Comparison of ENCODE assay signal across 20 cellular contexts in the genomic region with DNA sequence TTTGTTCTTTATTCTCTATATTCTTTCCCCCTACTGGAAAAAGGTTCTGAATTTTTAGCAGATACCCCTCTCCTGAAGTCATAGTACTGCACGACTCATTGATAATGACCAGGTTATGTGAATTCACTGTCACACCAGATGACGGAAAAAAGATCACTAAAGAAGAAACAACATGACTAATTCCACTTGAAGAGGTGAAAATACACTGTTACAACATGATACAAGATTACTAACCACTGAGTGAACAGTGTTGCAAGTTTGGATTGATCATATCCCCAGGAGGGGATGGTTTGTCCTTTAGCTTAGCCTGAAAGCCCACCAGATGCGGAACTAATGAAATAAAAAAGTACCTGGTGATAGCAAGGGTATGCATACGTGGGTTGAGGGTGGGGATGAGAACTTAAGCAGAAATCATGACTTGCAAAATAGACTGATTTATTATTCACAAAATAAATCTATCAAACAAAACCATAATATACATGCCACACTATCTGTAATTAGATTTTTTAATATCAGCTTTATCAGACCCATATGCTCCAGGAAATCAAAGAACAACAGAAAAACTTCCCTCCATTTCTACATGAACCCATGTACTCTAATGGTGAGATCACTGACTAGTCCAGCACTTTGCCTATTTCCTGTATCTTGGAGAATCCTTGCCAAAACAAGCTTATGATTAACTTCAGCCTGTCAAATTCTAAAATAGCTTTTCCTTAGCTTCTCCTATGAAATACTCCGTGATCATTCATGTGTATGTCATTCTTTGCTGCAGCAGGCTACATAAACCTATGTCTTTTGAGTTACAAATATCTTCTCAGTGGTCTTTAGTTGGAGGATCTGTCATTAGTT.
DNase-seq lines count a peak whose midpoint lies in the region; ATAC-seq and TF ChIP-seq lines count a peak whose summit lies in the region.
"Had no signal": no experiment of that assay in that cellular context is flagged by ENCODE, and none has a peak within 500 bp of the region (broad histone marks: within the 10 kb centered on the region; RNA-seq: fewer than 3 reads in every experiment).

No MANE protein-coding gene starts in this region.

- H3K4me1 ChIP-seq in breast epithelium, result no peaks in the 10 kb centered on the region
- peaks cover 3% of the 10 kb centered on the region for H3K4me1 ChIP-seq in mammary epithelial cell (ENCODE audit: insufficient read depth, low read length)
- H3K4me1 ChIP-seq: psoas muscle had no signal

- TF ChIP-seq CTCF in MCF 10A (IDR thresholded peaks at IDR 0.05; ENCODE audit: unreplicated experiment), result no peak
- TF ChIP-seq CTCF in breast epithelium (IDR thresholded peaks at IDR 0.05), result no peak
- TF ChIP-seq CTCF in mammary epithelial cell (conservative IDR thresholded peaks at IDR 0.05 in 1 of 2, IDR thresholded peaks at IDR 0.05 in 1 of 2; ENCODE audit: extremely low read depth in 1 of 2, insufficient read depth in 1 of 2, low read depth in 1 of 2, low read length in 2 of 2), result no peak
- no peak for TF ChIP-seq CTCF in kidney epithelial cell (IDR thresholded peaks at IDR 0.05; ENCODE audit: insufficient read depth, low read length, poor library complexity, severe bottlenecking)

- no peaks in the 10 kb centered on the region for H4K20me1 ChIP-seq in mammary epithelial cell (ENCODE audit: insufficient read depth, low read length)

- POLR2A ChIA-PET in MCF 10A (lab: Yijun Ruan, JAX), result interaction anchor here (0.8 kb wide), 1 partner anchor 15 kb away, joined by 3 read pairs; no protein-coding TSS in a partner anchor

- H3K27ac ChIP-seq in breast epithelium (no peak overlapping the region), mammary epithelial cell (ENCODE audit: insufficient read depth, low read depth, low read length) (no peak overlapping the region)
- H3K27ac ChIP-seq: psoas muscle had no signal

- dilution Hi-C loops in mammary epithelial cell (cut with HindIII; ENCODE audit: low sequenced_read_pairs), result no loop called here

- BruUV-seq in MCF 10A (replicated peaks; lab: Mats Ljungman, UMichigan), result no TSS peak
- BruUV-seq in mammary epithelial cell (replicated peaks; lab: Mats Ljungman, UMichigan), result no TSS peak

- no peaks in the 10 kb centered on the region for H3K27me3 ChIP-seq in breast epithelium
- H3K27me3 ChIP-seq in mammary epithelial cell (ENCODE audit: insufficient read depth, low read length), result no peaks in the 10 kb centered on the region
- H3K27me3 ChIP-seq in kidney epithelial cell (ENCODE audit: control insufficient read depth, insufficient read depth, low read length), result no peaks in the 10 kb centered on the region

- intact Hi-C loops in MCF 10A (cut with micrococcal nuclease) (no loop called here), breast epithelium (cut with DNase I; ENCODE audit: low total_unique reads) (no loop called here), mammary epithelial cell (cut with micrococcal nuclease) (no loop called here)

- in situ Hi-C loops in mammary epithelial cell (cut with MboI; ENCODE audit: low sequenced_read_pairs in 2 of 2), result no loop called here

- DNase-seq in MCF 10A (ENCODE audit: unreplicated experiment), result peak; percentile 58
- no peak for DNase-seq in breast epithelium (ENCODE audit: low spot score in 2 of 2)
- DNase-seq in mammary epithelial cell, result peak; percentile 74
- DNase-seq in kidney epithelial cell (ENCODE audit: low read depth), result peak; percentile 57
- DNase-seq in NCI-H2171 treated with DMSO at 0.1 percent for 48 hours (lab: John Stamatoyannopoulos, UW), result no peak
- DNase-seq in NCI-H1105 (lab: John Stamatoyannopoulos, UW), result no peak
- no peak for DNase-seq in inferior parietal cortex (ENCODE audit: extremely low spot score)
- DNase-seq: 8988T; activated CD4-positive, alpha-beta T cell treated with anti-CD3 and anti-CD28 coated beads for 36 hours; activated CD8-positive, alpha-beta memory T cell treated with anti-CD3 and anti-CD28 coated beads, Interleukin-2, amount 50 U/mL, for 48 hours; activated naive CD4-positive, alpha-beta T cell treated with anti-CD3 and anti-CD28 coated beads for 36 hours; CD4-positive, CD25-positive, alpha-beta regulatory T cell; DND-41; naive thymus-derived CD8-positive, alpha-beta T cell; NCI-H1436 treated with DMSO at 0.1 percent for 48 hours; NCI-H446 treated with DMSO at 0.1 percent for 48 hours; psoas muscle had no signal

- H2AFZ ChIP-seq in mammary epithelial cell (ENCODE audit: low read depth, low read length), result no peak overlapping the region

- H3K4me3 ChIP-seq in breast epithelium (no peak overlapping the region), mammary epithelial cell (replicated peaks in 1 of 3; ENCODE audit: insufficient read depth in 1 of 3, low read depth in 2 of 3, low read length in 3 of 3) (no peak overlapping the region), kidney epithelial cell (ENCODE audit: low read depth, low read length) (no peak overlapping the region)
- H3K4me3 ChIP-seq: psoas muscle had no signal

- peaks cover 7% of the 10 kb centered on the region for H3K9me3 Mint-ChIP-seq in MCF 10A (ENCODE audit: unreplicated experiment)
- H3K9me3 Mint-ChIP-seq: T-helper 2 cell treated with Interferon-gamma antibody and Interleukin-4, amounts not matched to agents 5 μg/mL and 100 μg/mL, for 36 hours had no signal

- WGBS in mammary epithelial cell (ENCODE audit: low coverage, missing lambda C conversion rate), result 76% methylated on average over 5 of the region's 5 CpGs

- no peak for TF ChIP-seq POLR2A in breast epithelium (IDR thresholded peaks at IDR 0.05)

- H3K27me3 Mint-ChIP-seq in MCF 10A (ENCODE audit: insufficient read depth, unreplicated experiment), result no peaks in the 10 kb centered on the region
- H3K27me3 Mint-ChIP-seq: CD4-positive, CD25-positive, alpha-beta regulatory T cell had no signal

- no peak for ATAC-seq in HG03025 (IDR thresholded peaks at IDR 0.05; ENCODE audit: low FRiP score, unreplicated experiment)
- ATAC-seq: activated CD4-positive, alpha-beta T cell treated with anti-CD3 and anti-CD28 coated beads for 36 hours; naive thymus-derived CD8-positive, alpha-beta T cell; psoas muscle had no signal

- no peak overlapping the region for H3K4me3 Mint-ChIP-seq in MCF 10A (ENCODE audit: unreplicated experiment)
- H3K4me3 Mint-ChIP-seq: activated CD4-positive, alpha-beta T cell treated with anti-CD3 and anti-CD28 coated beads for 36 hours; activated naive CD4-positive, alpha-beta T cell treated with anti-CD3 and anti-CD28 coated beads for 36 hours; CD4-positive, CD25-positive, alpha-beta regulatory T cell; naive thymus-derived CD8-positive, alpha-beta T cell; stimulated activated naive CD8-positive, alpha-beta T cell treated with anti-CD3 and anti-CD28 coated beads, Interleukin-15, Interleukin-2, amounts not matched to agents 100 ng/mL and 50 ng/mL, for 24 hours; T-helper 2 cell treated with Interferon-gamma antibody and Interleukin-4, amounts not matched to agents 5 μg/mL and 100 μg/mL, for 36 hours had no signal

- H3K27ac Mint-ChIP-seq in MCF 10A (ENCODE audit: low read depth, unreplicated experiment), result no peak overlapping the region
- H3K27ac Mint-ChIP-seq: activated CD4-positive, alpha-beta T cell treated with anti-CD3 and anti-CD28 coated beads for 36 hours; activated naive CD4-positive, alpha-beta T cell treated with anti-CD3 and anti-CD28 coated beads for 36 hours; CD4-positive, CD25-positive, alpha-beta regulatory T cell; naive thymus-derived CD8-positive, alpha-beta T cell; stimulated activated naive CD8-positive, alpha-beta T cell treated with anti-CD3 and anti-CD28 coated beads, Interleukin-15, Interleukin-2, amounts not matched to agents 100 ng/mL and 50 ng/mL, for 24 hours; T-helper 2 cell treated with Interferon-gamma antibody and Interleukin-4, amounts not matched to agents 5 μg/mL and 100 μg/mL, for 36 hours had no signal

- H3K36me3 Mint-ChIP-seq in MCF 10A (ENCODE audit: insufficient read depth, unreplicated experiment), result no peaks in the 10 kb centered on the region
- H3K36me3 Mint-ChIP-seq: CD4-positive, CD25-positive, alpha-beta regulatory T cell had no signal

- peaks cover 12% of the 10 kb centered on the region for H3K4me1 Mint-ChIP-seq in MCF 10A (ENCODE audit: insufficient read depth, unreplicated experiment)
- H3K4me1 Mint-ChIP-seq: activated CD4-positive, alpha-beta T cell treated with anti-CD3 and anti-CD28 coated beads for 36 hours; CD4-positive, CD25-positive, alpha-beta regulatory T cell; naive thymus-derived CD8-positive, alpha-beta T cell had no signal

- H3K79me2 ChIP-seq in mammary epithelial cell (ENCODE audit: insufficient read depth, low read length), result no peaks in the 10 kb centered on the region

- no peak overlapping the region for H3K9ac ChIP-seq in mammary epithelial cell (ENCODE audit: insufficient read depth, low read length)

- CTCF ChIA-PET in MCF 10A (lab: Yijun Ruan, JAX) (interaction anchor here (0.6 to 1.1 kb wide), 2 partner anchors 10 to 25 kb away, joined by 3 to 4 read pairs; no protein-coding TSS in a partner anchor), mammary epithelial cell (lab: Charles Lee; ENCODE audit: low non-redundant PET) (interaction anchor here (0.6 kb wide), 1 partner anchor 29 kb away, joined by 3 read pairs; no protein-coding TSS in a partner anchor)

- H3K9me3 ChIP-seq in breast epithelium (no peaks in the 10 kb centered on the region), mammary epithelial cell (replicated peaks; ENCODE audit: insufficient read depth, low read length) (no peaks in the 10 kb centered on the region)
- H3K9me3 ChIP-seq: psoas muscle had no signal

- H3K4me2 ChIP-seq in mammary epithelial cell (ENCODE audit: insufficient read depth, low read depth, low read length), result no peak overlapping the region

- H3K36me3 ChIP-seq in breast epithelium (no peaks in the 10 kb centered on the region), mammary epithelial cell (ENCODE audit: insufficient read depth, low read length) (no peaks in the 10 kb centered on the region), kidney epithelial cell (ENCODE audit: control insufficient read depth, insufficient read depth, low read length) (no peaks in the 10 kb centered on the region)

Comparison
In these comparisons a context has a peak if more than half of its experiments do, and no peak if none do; other contexts are left out.
1. DNase-seq: peak in MCF 10A (single experiment), mammary epithelial cell (single experiment) and kidney epithelial cell (single experiment); none in breast epithelium (0 of 2), NCI-H2171 treated with DMSO at 0.1 percent for 48 hours (single experiment), NCI-H1105 (single experiment) and inferior parietal cortex (single experiment).